ENCODE assay signal across 10 cellular contexts in genomic region chr2:176122633-176123482, GRCh38. TPM values are rescaled to one million over a fixed set of nuclear protein-coding genes. Genes with fewer than 3 reads are reported as not detected.
DNase-seq lines count a peak whose midpoint lies in the region; ATAC-seq and TF ChIP-seq lines count a peak whose summit lies in the region.
"Had no signal": no experiment of that assay in that cellular context is flagged by ENCODE, and none has a peak within 500 bp of the region (broad histone marks: within the 10 kb centered on the region; RNA-seq: fewer than 3 reads in every experiment).

Gene HOXD9 (plus strand): TSS chr2:176122719. CDS start chr2:176122769, 50 bp downstream.

- intact Hi-C loops in naive thymus-derived CD4-positive, alpha-beta T cell (cut with micrococcal nuclease): loop anchor here (1.0 to 10.0 kb wide), 4 partner anchors 8 to 1788 kb away; partner anchors contain the start of gene SP9 (in 1 of the 2)
- intact Hi-C loops in PC-3 (cut with micrococcal nuclease): no loop called here

- no peaks in the 10 kb centered on the region for H3F3A ChIP-seq in PC-3 (ENCODE audit: low read length, unreplicated experiment)

- H3K9me3 ChIP-seq in CD4-positive, CD25-positive, alpha-beta regulatory T cell (ENCODE audit: control insufficient read depth in 2 of 2, low read length in 2 of 2): peaks cover 0 to 7% of the 10 kb centered on the region in 2 experiments
- no peaks in the 10 kb centered on the region for H3K9me3 ChIP-seq in effector memory CD4-positive, alpha-beta T cell (ENCODE audit: control insufficient read depth, low read length)
- no peaks in the 10 kb centered on the region for H3K9me3 ChIP-seq in naive thymus-derived CD4-positive, alpha-beta T cell (ENCODE audit: control insufficient read depth in 2 of 3, low read length in 3 of 3)
- H3K9me3 ChIP-seq in PC-3 (ENCODE audit: low read length): no peaks in the 10 kb centered on the region

- H3K27ac Mint-ChIP-seq in CD4-positive, CD25-positive, alpha-beta regulatory T cell: no peak within 1 kb of the TSS
- peak within 1 kb of the TSS in 2 of 9 donors; percentile 38 to 86 for H3K27ac Mint-ChIP-seq in naive thymus-derived CD4-positive, alpha-beta T cell

- H3K27ac ChIP-seq in CD4-positive, CD25-positive, alpha-beta regulatory T cell (ENCODE audit: insufficient read depth, low read length, poor library complexity, severe bottlenecking): no peak within 1 kb of the TSS
- no peak within 1 kb of the TSS for H3K27ac ChIP-seq in effector memory CD4-positive, alpha-beta T cell (ENCODE audit: insufficient read depth, low read length, poor library complexity, severe bottlenecking)
- H3K27ac ChIP-seq in naive thymus-derived CD4-positive, alpha-beta T cell (ENCODE audit: low read depth, low read length): no peak within 1 kb of the TSS
- no peak within 1 kb of the TSS for H3K27ac ChIP-seq in PC-3 (ENCODE audit: low read length)

- no peaks in the 10 kb centered on the region for H4K20me1 ChIP-seq in PC-3 (ENCODE audit: low read length)

- no peak for ATAC-seq in CD4-positive, CD25-positive, alpha-beta regulatory T cell (ENCODE audit: low read depth in 2 of 2)
- peak; percentile 35 for ATAC-seq in naive thymus-derived CD4-positive, alpha-beta T cell
- no peak for ATAC-seq in PC-3
- ATAC-seq in HG03095 (IDR thresholded peaks at IDR 0.05; ENCODE audit: unreplicated experiment): no peak

- H3K36me3 ChIP-seq in CD4-positive, CD25-positive, alpha-beta regulatory T cell (ENCODE audit: control insufficient read depth, insufficient read depth, low read length): no peaks in the 10 kb centered on the region
- no peaks in the 10 kb centered on the region for H3K36me3 ChIP-seq in effector memory CD4-positive, alpha-beta T cell (ENCODE audit: control insufficient read depth, insufficient read depth, low read length)
- no peaks in the 10 kb centered on the region for H3K36me3 ChIP-seq in naive thymus-derived CD4-positive, alpha-beta T cell (ENCODE audit: control insufficient read depth in 2 of 3, insufficient read depth in 3 of 3, low read length in 3 of 3)
- H3K36me3 ChIP-seq in PC-3 (ENCODE audit: low read depth, low read length): no peaks in the 10 kb centered on the region; the same call in 1 of the 2 replicates

- CTCF ChIA-PET in naive thymus-derived CD4-positive, alpha-beta T cell (lab: Charles Lee): no interaction called here
- CTCF ChIA-PET in PC-3 (lab: Charles Lee): no interaction called here

- H3K4me1 ChIP-seq in CD4-positive, CD25-positive, alpha-beta regulatory T cell (ENCODE audit: control insufficient read depth, insufficient read depth, low read length, poor library complexity, severe bottlenecking): peaks cover 11% of the 10 kb centered on the region
- H3K4me1 ChIP-seq in effector memory CD4-positive, alpha-beta T cell (ENCODE audit: control insufficient read depth, insufficient read depth, low read length, poor library complexity, severe bottlenecking): peaks cover 17% of the 10 kb centered on the region
- H3K4me1 ChIP-seq in naive thymus-derived CD4-positive, alpha-beta T cell (ENCODE audit: control insufficient read depth in 2 of 2, insufficient read depth in 2 of 2, low read length in 2 of 2): peaks cover 0 to 15% of the 10 kb centered on the region in 2 donors
- H3K4me1 ChIP-seq in PC-3 (ENCODE audit: insufficient read depth, low read length): no peaks in the 10 kb centered on the region

- H3K4me3 ChIP-seq in CD4-positive, CD25-positive, alpha-beta regulatory T cell (ENCODE audit: low read depth, low read length): no peak within 1 kb of the TSS
- H3K4me3 ChIP-seq in effector memory CD4-positive, alpha-beta T cell (ENCODE audit: insufficient read depth, low read depth, low read length, poor library complexity, severe bottlenecking): peak within 1 kb of the TSS; percentile 16
- peak within 1 kb of the TSS; percentile 33 for H3K4me3 ChIP-seq in naive thymus-derived CD4-positive, alpha-beta T cell (ENCODE audit: low read length)
- no peak within 1 kb of the TSS for H3K4me3 ChIP-seq in PC-3 (ENCODE audit: low read length)

- H3K4me1 Mint-ChIP-seq in CD4-positive, CD25-positive, alpha-beta regulatory T cell: peaks cover 7 to 16% (median 14%) of the 10 kb centered on the region in 4 donors
- peaks cover 3 to 32% (median 15%) of the 10 kb centered on the region in 7 donors for H3K4me1 Mint-ChIP-seq in naive thymus-derived CD4-positive, alpha-beta T cell

- H3K4me2 ChIP-seq in PC-3 (ENCODE audit: low read length): no peak within 1 kb of the TSS

- H3K27me3 ChIP-seq in CD4-positive, CD25-positive, alpha-beta regulatory T cell (ENCODE audit: control insufficient read depth, insufficient read depth, low read length): peaks cover 63% of the 10 kb centered on the region
- H3K27me3 ChIP-seq in effector memory CD4-positive, alpha-beta T cell (replicated peaks; ENCODE audit: control insufficient read depth, insufficient read depth, low read length, poor library complexity, severe bottlenecking): peaks cover 92% of the 10 kb centered on the region
- H3K27me3 ChIP-seq in naive thymus-derived CD4-positive, alpha-beta T cell (ENCODE audit: control insufficient read depth in 2 of 2, insufficient read depth in 2 of 2, low read length in 2 of 2): peaks cover 27 to 81% of the 10 kb centered on the region in 2 donors
- no peaks in the 10 kb centered on the region for H3K27me3 ChIP-seq in PC-3 (ENCODE audit: low read length)

- no peak within 1 kb of the TSS for H3K9ac ChIP-seq in PC-3 (ENCODE audit: low read length)

- no TSS peak for BruUV-seq in PC-3 (replicated peaks; lab: Mats Ljungman, UMichigan)

- no peak for DNase-seq in CD4-positive, CD25-positive, alpha-beta regulatory T cell
- DNase-seq in NCI-H1930 (lab: John Stamatoyannopoulos, UW) (peak; percentile 40 to 68), SKM-1 (lab: John Stamatoyannopoulos, UW; ENCODE audit: unreplicated experiment) (no peak), PC-3 (no peak), NCI-H2171 (lab: John Stamatoyannopoulos, UW) (no peak)
- no peak for DNase-seq in effector memory CD4-positive, alpha-beta T cell
- peak in 2 of 9 donors; percentile 39 to 43 for DNase-seq in naive thymus-derived CD4-positive, alpha-beta T cell

- peaks cover 80% of the 10 kb centered on the region for H3K27me3 Mint-ChIP-seq in CD4-positive, CD25-positive, alpha-beta regulatory T cell
- peaks cover 77 to 90% (median 82%) of the 10 kb centered on the region in 5 donors for H3K27me3 Mint-ChIP-seq in naive thymus-derived CD4-positive, alpha-beta T cell

- H3K4me3 Mint-ChIP-seq in CD4-positive, CD25-positive, alpha-beta regulatory T cell: peak within 1 kb of the TSS; percentile 53 to 82 (median 68)
- H3K4me3 Mint-ChIP-seq in naive thymus-derived CD4-positive, alpha-beta T cell: peak within 1 kb of the TSS; percentile 26 to 85 (median 76)
- H3K4me3 Mint-ChIP-seq: central memory CD8-positive, alpha-beta T cell had no signal

- no peak within 1 kb of the TSS for H2AFZ ChIP-seq in PC-3 (ENCODE audit: low read length)

- POLR2A ChIA-PET in naive thymus-derived CD4-positive, alpha-beta T cell (lab: Charles Lee): interaction anchor here (0.5 kb wide), 1 partner anchor 1009 kb away, joined by 4 read pairs; no protein-coding TSS in a partner anchor
- POLR2A ChIA-PET in PC-3 (lab: Charles Lee; ENCODE audit: unreplicated experiment): no interaction called here

- H3K79me2 ChIP-seq in PC-3 (ENCODE audit: low read length): no peaks in the 10 kb centered on the region

- no peak for TF ChIP-seq CTCF in PC-3 (conservative IDR thresholded peaks at IDR 0.05; ENCODE audit: low read depth, low read length)

- H3K9me2 ChIP-seq in PC-3 (replicated peaks; ENCODE audit: low read length): no peaks in the 10 kb centered on the region

- peaks cover 0 to 14% (median 3%) of the 10 kb centered on the region in 7 donors for H3K9me3 Mint-ChIP-seq in CD4-positive, CD25-positive, alpha-beta regulatory T cell
- peaks cover 0 to 20% (median 6%) of the 10 kb centered on the region in 11 donors for H3K9me3 Mint-ChIP-seq in naive thymus-derived CD4-positive, alpha-beta T cell
- H3K9me3 Mint-ChIP-seq: central memory CD8-positive, alpha-beta T cell had no signal

- H3K36me3 Mint-ChIP-seq in CD4-positive, CD25-positive, alpha-beta regulatory T cell: peaks cover 3% of the 10 kb centered on the region
- peaks cover 0 to 4% (median 2%) of the 10 kb centered on the region in 5 donors for H3K36me3 Mint-ChIP-seq in naive thymus-derived CD4-positive, alpha-beta T cell

RNA-seq across cellular contexts. Expression of gene HOXD9, which starts in this region (rescaled TPM):
- total RNA-seq in CD4-positive, CD25-positive, alpha-beta regulatory T cell: not detected
- not detected for polyA plus RNA-seq in CD4-positive, CD25-positive, alpha-beta regulatory T cell
- not detected for total RNA-seq in naive thymus-derived CD4-positive, alpha-beta T cell
- not detected for polyA plus RNA-seq in naive thymus-derived CD4-positive, alpha-beta T cell
- total RNA-seq in PC-3 (2014; rRNA removed): not detected in 2 replicates
- total RNA-seq: temporal lobe had no signal

Comparison
In these comparisons a context has a peak if more than half of its experiments do, and no peak if none do; other contexts are left out.
1. Peak in ATAC-seq and H3K4me3 ChIP-seq in naive thymus-derived CD4-positive, alpha-beta T cell; RNA of the gene not detected or under 1 TPM.
2. DNase-seq: peak in NCI-H1930 (2 of 2); none in CD4-positive, CD25-positive, alpha-beta regulatory T cell (0 of 3), effector memory CD4-positive, alpha-beta T cell (0 of 3), SKM-1 (single experiment), PC-3 (single experiment) and NCI-H2171 (single experiment).